1 cellular context compared by ENCODE assay signal in the genomic region with DNA sequence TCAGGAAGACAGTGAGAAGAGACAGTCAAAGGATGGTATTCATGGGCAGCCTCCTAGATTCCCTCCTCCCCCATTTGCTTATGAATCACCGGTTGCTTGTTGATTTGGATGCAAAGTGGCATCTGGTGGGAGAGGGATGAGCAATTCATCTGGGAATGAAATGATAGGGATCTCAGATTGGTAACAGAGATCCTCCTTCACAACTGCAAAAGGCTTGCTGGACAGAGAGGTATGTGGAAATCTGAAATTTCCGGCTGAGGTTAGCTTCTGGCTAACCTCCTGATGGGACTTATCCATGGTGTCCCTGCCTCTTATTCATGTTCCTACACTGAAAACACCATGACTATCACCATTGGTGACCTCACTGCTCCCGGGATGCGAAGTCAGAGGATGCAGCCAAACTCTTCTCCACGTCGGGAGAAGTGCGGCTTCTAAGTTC.
TF ChIP-seq lines count a peak whose summit lies in the region.

No MANE protein-coding gene starts in this region.

TF ChIP-seq in IMR-90, 13 proteins besides CTCF, POLR2A, EP300 and RAD21:
- TF ChIP-seq ELK1 (IDR thresholded peaks at IDR 0.05; ENCODE audit: borderline replicate concordance, low read depth, low read length): no peak
- TF ChIP-seq CHD1 (IDR thresholded peaks at IDR 0.05; ENCODE audit: low read depth, low read length): no peak
- TF ChIP-seq MXI1 (IDR thresholded peaks at IDR 0.05; ENCODE audit: borderline replicate concordance, low read depth, low read length): no peak
- TF ChIP-seq RCOR1 (IDR thresholded peaks at IDR 0.05; ENCODE audit: insufficient replicate concordance, low read length): peak; percentile 76
- no peak for TF ChIP-seq SMC3 (IDR thresholded peaks at IDR 0.05; ENCODE audit: low read depth, low read length)
- TF ChIP-seq FOS (IDR thresholded peaks at IDR 0.05; ENCODE audit: low read depth, low read length): peak; percentile 54
- no peak for TF ChIP-seq MAFK (IDR thresholded peaks at IDR 0.05; ENCODE audit: low read depth, low read length)
- TF ChIP-seq NFE2L2 (IDR thresholded peaks at IDR 0.05; ENCODE audit: low read depth, low read length): no peak
- TF ChIP-seq CEBPB (IDR thresholded peaks at IDR 0.05; ENCODE audit: low read depth, low read length): peak; percentile 57; the same call in 1 of the 2 replicates
- TF ChIP-seq USF2 (IDR thresholded peaks at IDR 0.05; ENCODE audit: low read depth, low read length): no peak
- TF ChIP-seq RFX5 (IDR thresholded peaks at IDR 0.05; ENCODE audit: low read depth, low read length): no peak
- TF ChIP-seq BHLHE40 (IDR thresholded peaks at IDR 0.05; ENCODE audit: low read depth, low read length): 0 out of 2 replicates have a peak, but pooled peaks have one; percentile 7
- no peak for TF ChIP-seq MAZ (IDR thresholded peaks at IDR 0.05; ENCODE audit: borderline replicate concordance, low read depth, low read length)
